1 cellular context compared by ENCODE assay signal in the genomic region with DNA sequence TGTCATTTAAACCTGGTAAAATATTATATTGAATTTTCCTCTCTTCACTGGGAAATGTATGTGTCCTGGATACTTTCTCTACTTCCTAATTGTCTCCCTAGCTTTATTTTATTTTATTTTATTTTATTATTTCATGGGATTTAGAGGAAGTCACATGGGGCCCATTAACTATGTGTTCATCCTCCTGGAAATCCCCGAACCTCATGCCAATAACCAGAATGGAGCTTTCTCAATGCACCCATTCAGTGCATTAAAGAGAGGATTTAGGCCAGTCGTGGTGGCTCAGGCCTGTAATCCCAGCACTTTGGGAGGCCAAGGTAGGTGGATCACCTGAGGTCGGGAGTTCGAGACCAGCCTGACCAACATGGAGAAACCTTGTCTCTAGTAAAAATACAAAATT.
A peak's percentile ranks its signal among the peaks of the same experiment; 100 is the strongest.
TF ChIP-seq lines count a peak whose summit lies in the region.

No MANE protein-coding gene starts in this region.

TF ChIP-seq in GM12878, 131 proteins besides CTCF, POLR2A, EP300 and RAD21:
- no peak for TF ChIP-seq EGR1 (IDR thresholded peaks at IDR 0.05; ENCODE audit: borderline replicate concordance in 1 of 2, low read depth in 2 of 2, low read length in 2 of 2)
- TF ChIP-seq, protein P1, sequence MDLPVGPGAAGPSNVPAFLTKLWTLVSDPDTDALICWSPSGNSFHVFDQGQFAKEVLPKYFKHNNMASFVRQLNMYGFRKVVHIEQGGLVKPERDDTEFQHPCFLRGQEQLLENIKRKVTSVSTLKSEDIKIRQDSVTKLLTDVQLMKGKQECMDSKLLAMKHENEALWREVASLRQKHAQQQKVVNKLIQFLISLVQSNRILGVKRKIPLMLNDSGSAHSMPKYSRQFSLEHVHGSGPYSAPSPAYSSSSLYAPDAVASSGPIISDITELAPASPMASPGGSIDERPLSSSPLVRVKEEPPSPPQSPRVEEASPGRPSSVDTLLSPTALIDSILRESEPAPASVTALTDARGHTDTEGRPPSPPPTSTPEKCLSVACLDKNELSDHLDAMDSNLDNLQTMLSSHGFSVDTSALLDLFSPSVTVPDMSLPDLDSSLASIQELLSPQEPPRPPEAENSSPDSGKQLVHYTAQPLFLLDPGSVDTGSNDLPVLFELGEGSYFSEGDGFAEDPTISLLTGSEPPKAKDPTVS (IDR thresholded peaks at IDR 0.05; ENCODE audit: low read depth, low read length) = no peak
- TF ChIP-seq RAD51 (IDR thresholded peaks at IDR 0.05) = 0 out of 2 replicates have a peak, but pooled peaks have one; percentile 27
- TF ChIP-seq CBX3 (IDR thresholded peaks at IDR 0.05; ENCODE audit: borderline replicate concordance, low read depth) = no peak
- TF ChIP-seq, protein P2, sequence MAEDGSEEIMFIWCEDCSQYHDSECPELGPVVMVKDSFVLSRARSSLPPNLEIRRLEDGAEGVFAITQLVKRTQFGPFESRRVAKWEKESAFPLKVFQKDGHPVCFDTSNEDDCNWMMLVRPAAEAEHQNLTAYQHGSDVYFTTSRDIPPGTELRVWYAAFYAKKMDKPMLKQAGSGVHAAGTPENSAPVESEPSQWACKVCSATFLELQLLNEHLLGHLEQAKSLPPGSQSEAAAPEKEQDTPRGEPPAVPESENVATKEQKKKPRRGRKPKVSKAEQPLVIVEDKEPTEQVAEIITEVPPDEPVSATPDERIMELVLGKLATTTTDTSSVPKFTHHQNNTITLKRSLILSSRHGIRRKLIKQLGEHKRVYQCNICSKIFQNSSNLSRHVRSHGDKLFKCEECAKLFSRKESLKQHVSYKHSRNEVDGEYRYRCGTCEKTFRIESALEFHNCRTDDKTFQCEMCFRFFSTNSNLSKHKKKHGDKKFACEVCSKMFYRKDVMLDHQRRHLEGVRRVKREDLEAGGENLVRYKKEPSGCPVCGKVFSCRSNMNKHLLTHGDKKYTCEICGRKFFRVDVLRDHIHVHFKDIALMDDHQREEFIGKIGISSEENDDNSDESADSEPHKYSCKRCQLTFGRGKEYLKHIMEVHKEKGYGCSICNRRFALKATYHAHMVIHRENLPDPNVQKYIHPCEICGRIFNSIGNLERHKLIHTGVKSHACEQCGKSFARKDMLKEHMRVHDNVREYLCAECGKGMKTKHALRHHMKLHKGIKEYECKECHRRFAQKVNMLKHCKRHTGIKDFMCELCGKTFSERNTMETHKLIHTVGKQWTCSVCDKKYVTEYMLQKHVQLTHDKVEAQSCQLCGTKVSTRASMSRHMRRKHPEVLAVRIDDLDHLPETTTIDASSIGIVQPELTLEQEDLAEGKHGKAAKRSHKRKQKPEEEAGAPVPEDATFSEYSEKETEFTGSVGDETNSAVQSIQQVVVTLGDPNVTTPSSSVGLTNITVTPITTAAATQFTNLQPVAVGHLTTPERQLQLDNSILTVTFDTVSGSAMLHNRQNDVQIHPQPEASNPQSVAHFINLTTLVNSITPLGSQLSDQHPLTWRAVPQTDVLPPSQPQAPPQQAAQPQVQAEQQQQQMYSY (CRISPR knock-in tag; IDR thresholded peaks at IDR 0.05) = no peak
TF ChIP-seq in GM12878: peak in this region for 1.
